1 cellular context compared by ENCODE assay signal in genomic region chr5:79973511-79973910, GRCh38.
TF ChIP-seq lines count a peak whose summit lies in the region.

No MANE protein-coding gene starts in this region.

TF ChIP-seq in IMR-90, 13 proteins besides CTCF, POLR2A, EP300 and RAD21:
- TF ChIP-seq BHLHE40 (IDR thresholded peaks at IDR 0.05; ENCODE audit: low read depth, low read length) (no peak), RFX5 (IDR thresholded peaks at IDR 0.05; ENCODE audit: low read depth, low read length) (no peak), SMC3 (IDR thresholded peaks at IDR 0.05; ENCODE audit: low read depth, low read length) (no peak)
